1 cellular context compared by ENCODE assay signal in genomic region chrX:49877397-49878101, GRCh38.
TF ChIP-seq lines count a peak whose summit lies in the region.

No MANE protein-coding gene starts in this region.

TF ChIP-seq in HepG2, 621 proteins besides CTCF, POLR2A, EP300 and RAD21 (continued from another document and continues in another):
- TF ChIP-seq ZNF318 (CRISPR knock-in tag; IDR thresholded peaks at IDR 0.05), result no peak
- peak; percentile 22; the same call in 1 of the 2 replicates for TF ChIP-seq KDM6A (CRISPR knock-in tag; IDR thresholded peaks at IDR 0.05; ENCODE audit: low read depth)
- TF ChIP-seq MAFF (IDR thresholded peaks at IDR 0.05; ENCODE audit: low read depth, low read length), result no peak
- no peak for TF ChIP-seq ONECUT2 (CRISPR knock-in tag; IDR thresholded peaks at IDR 0.05)
- peak; percentile 60; the same call in 1 of the 2 replicates for TF ChIP-seq ZNF503 (CRISPR knock-in tag; IDR thresholded peaks at IDR 0.05)
- TF ChIP-seq IRF1 (CRISPR knock-in tag; IDR thresholded peaks at IDR 0.05; ENCODE audit: low read depth), result no peak
- TF ChIP-seq RXRA (CRISPR knock-in tag; IDR thresholded peaks at IDR 0.05), result peak; percentile 34; the same call in 1 of the 2 replicates
- no peak for TF ChIP-seq SMARCC2 (IDR thresholded peaks at IDR 0.05)
- no peak for TF ChIP-seq HMGA1 (CRISPR knock-in tag; conservative IDR thresholded peaks at IDR 0.05)
- no peak for TF ChIP-seq PLSCR1 (CRISPR knock-in tag; IDR thresholded peaks at IDR 0.05; ENCODE audit: borderline replicate concordance)
- no peak for TF ChIP-seq CEBPZ (IDR thresholded peaks at IDR 0.05; ENCODE audit: low read length)
- no peak for TF ChIP-seq ATRX (CRISPR knock-in tag; IDR thresholded peaks at IDR 0.05; ENCODE audit: borderline replicate concordance)
- TF ChIP-seq ZNF253 (CRISPR knock-in tag; IDR thresholded peaks at IDR 0.05; ENCODE audit: borderline replicate concordance), result no peak
- TF ChIP-seq TEAD3 (CRISPR knock-in tag; optimal IDR thresholded peaks at IDR 0.05; ENCODE audit: borderline replicate concordance), result no peak
- TF ChIP-seq TBX2 (CRISPR knock-in tag; IDR thresholded peaks at IDR 0.05; ENCODE audit: borderline replicate concordance), result peak; percentile 92
- no peak for TF ChIP-seq ZNF713 (CRISPR knock-in tag; IDR thresholded peaks at IDR 0.05)
- TF ChIP-seq ZBTB7A (CRISPR knock-in tag; IDR thresholded peaks at IDR 0.05), result 0 out of 2 replicates have a peak, but pooled peaks have one; percentile 12
- TF ChIP-seq KLF13 (CRISPR knock-in tag; IDR thresholded peaks at IDR 0.05), result no peak
- no peak for TF ChIP-seq MIER2 (CRISPR knock-in tag; IDR thresholded peaks at IDR 0.05)
- no peak for TF ChIP-seq AGO2 (optimal IDR thresholded peaks at IDR 0.05; ENCODE audit: low read depth, low read length)
- TF ChIP-seq ZNF598 (CRISPR knock-in tag; IDR thresholded peaks at IDR 0.05; ENCODE audit: borderline replicate concordance), result no peak
- no peak for TF ChIP-seq KAT8 (CRISPR knock-in tag; IDR thresholded peaks at IDR 0.05)
- peak; percentile 15; the same call in 1 of the 2 replicates for TF ChIP-seq HOMEZ (CRISPR knock-in tag; IDR thresholded peaks at IDR 0.05; ENCODE audit: low read depth)
- no peak for TF ChIP-seq SNAPC5 (CRISPR knock-in tag; IDR thresholded peaks at IDR 0.05; ENCODE audit: borderline replicate concordance)
- peak; percentile 71; the same call in 1 of the 2 replicates for TF ChIP-seq HOXA3 (CRISPR knock-in tag; IDR thresholded peaks at IDR 0.05)
- TF ChIP-seq ZSCAN20 (CRISPR knock-in tag; IDR thresholded peaks at IDR 0.05; ENCODE audit: borderline replicate concordance), result no peak
- TF ChIP-seq ZNF83 (CRISPR knock-in tag; IDR thresholded peaks at IDR 0.05; ENCODE audit: borderline replicate concordance), result no peak
- TF ChIP-seq SKI (IDR thresholded peaks at IDR 0.05; ENCODE audit: partially characterized antibody), result peak; percentile 73
- TF ChIP-seq ISL2 (CRISPR knock-in tag; IDR thresholded peaks at IDR 0.05), result peak; percentile 86
- no peak for TF ChIP-seq PRDM10 (CRISPR knock-in tag; IDR thresholded peaks at IDR 0.05; ENCODE audit: low read depth)
- 0 out of 2 replicates have a peak, but pooled peaks have one; percentile 39 for TF ChIP-seq ZNF501 (CRISPR knock-in tag; IDR thresholded peaks at IDR 0.05)
- TF ChIP-seq ASH2L (IDR thresholded peaks at IDR 0.05; ENCODE audit: insufficient read length, low read depth, low read length), result no peak
- TF ChIP-seq IRX3 (CRISPR knock-in tag; IDR thresholded peaks at IDR 0.05; ENCODE audit: borderline replicate concordance, low read depth), result no peak
- TF ChIP-seq GTF2F1 (IDR thresholded peaks at IDR 0.05; ENCODE audit: low read length), result no peak
- no peak for TF ChIP-seq FOXO4 (CRISPR knock-in tag; conservative IDR thresholded peaks at IDR 0.05)
- peak; percentile 45; the same call in 1 of the 2 replicates for TF ChIP-seq DPF2 (CRISPR knock-in tag; IDR thresholded peaks at IDR 0.05; ENCODE audit: borderline replicate concordance, low read depth)
